ENCODE assay signal across 22 cellular contexts in genomic region chr9:87491488-87491887, GRCh38. TPM values are rescaled to one million over a fixed set of nuclear protein-coding genes. Genes with fewer than 3 reads are reported as not detected.
DNase-seq lines count a peak whose midpoint lies in the region; ATAC-seq, FAIRE-seq and TF ChIP-seq lines count a peak whose summit lies in the region.
"Had no signal": no experiment of that assay in that cellular context is flagged by ENCODE, and none has a peak within 500 bp of the region (broad histone marks: within the 10 kb centered on the region; RNA-seq: fewer than 3 reads in every experiment).

No MANE protein-coding gene starts in this region.

- peaks cover 49% of the 10 kb centered on the region for H3K27me3 Mint-ChIP-seq in stimulated activated naive CD8-positive, alpha-beta T cell treated with anti-CD3 and anti-CD28 coated beads, Interleukin-15, amount 100 ng/mL, for 72 hours

- H3K4me3 Mint-ChIP-seq in stimulated activated naive CD8-positive, alpha-beta T cell treated with anti-CD3 and anti-CD28 coated beads, Interleukin-15, amount 100 ng/mL, for 72 hours = no peak overlapping the region
- H3K4me3 Mint-ChIP-seq: CD4-positive, alpha-beta memory T cell; GM23338; HFFc6 had no signal

- H3K9me2 ChIP-seq in PC-9 (ENCODE audit: insufficient read depth) = no peaks in the 10 kb centered on the region

- H3K79me2 ChIP-seq in PC-9 (ENCODE audit: low read depth) = no peaks in the 10 kb centered on the region
- H3K79me2 ChIP-seq in endothelial cell of umbilical vein (ENCODE audit: control insufficient read depth, insufficient read depth, low read length) = no peaks in the 10 kb centered on the region

- dilution Hi-C loops in endothelial cell of umbilical vein (cut with MboI; ENCODE audit: extremely low pct_ligation_motif_present, low sequenced_read_pairs) = no loop called here

- H2AFZ ChIP-seq in PC-9 = peak overlapping the region; percentile 59; the same call in 1 of the 2 replicates
- peak overlapping the region; percentile 13 for H2AFZ ChIP-seq in endothelial cell of umbilical vein (ENCODE audit: low read depth, low read length)
- H2AFZ ChIP-seq: GM23338 had no signal

- TF ChIP-seq CTCF in A673 (conservative IDR thresholded peaks at IDR 0.05; ENCODE audit: low read depth, low read length) (no peak), PC-9 (conservative IDR thresholded peaks at IDR 0.05) (no peak), endothelial cell of umbilical vein (IDR thresholded peaks at IDR 0.05; ENCODE audit: extremely low read depth in 1 of 2, insufficient read depth in 1 of 2, low read depth in 1 of 2, low read length in 2 of 2) (no peak)

- H3K9me3 ChIP-seq in A673 (ENCODE audit: low read depth, low read length, poor library complexity, severe bottlenecking) = no peaks in the 10 kb centered on the region
- no peaks in the 10 kb centered on the region for H3K9me3 ChIP-seq in PC-9 (ENCODE audit: insufficient read depth, low read depth)
- no peaks in the 10 kb centered on the region for H3K9me3 ChIP-seq in endothelial cell of umbilical vein (replicated peaks; ENCODE audit: control insufficient read depth, insufficient read depth, low read length)
- H3K9me3 ChIP-seq: HAP-1 had no signal

- H3K36me3 ChIP-seq in A673 (ENCODE audit: insufficient read depth, low read length, poor library complexity, severe bottlenecking) (no peaks in the 10 kb centered on the region), PC-9 (ENCODE audit: low read depth) (no peaks in the 10 kb centered on the region), endothelial cell of umbilical vein (ENCODE audit: control insufficient read depth in 2 of 2, extremely low read depth in 1 of 2, insufficient read depth in 2 of 2, low read length in 2 of 2) (no peaks in the 10 kb centered on the region)
- H3K36me3 ChIP-seq: HAP-1 had no signal

- no peak for ATAC-seq in HG03097 (IDR thresholded peaks at IDR 0.05; ENCODE audit: low FRiP score, unreplicated experiment)
- ATAC-seq in stimulated activated naive CD8-positive, alpha-beta T cell treated with anti-CD3 and anti-CD28 coated beads, Interleukin-15, amount 100 ng/mL, for 72 hours = no peak
- ATAC-seq: GM12878, GM23338 had no signal

- no peaks in the 10 kb centered on the region for H3K4me1 Mint-ChIP-seq in stimulated activated naive CD8-positive, alpha-beta T cell treated with anti-CD3 and anti-CD28 coated beads, Interleukin-15, amount 100 ng/mL, for 72 hours
- H3K4me1 Mint-ChIP-seq: CD4-positive, alpha-beta memory T cell had no signal

- H3K27ac ChIP-seq in A673 (ENCODE audit: low read depth, low read length, poor library complexity, severe bottlenecking) = peak overlapping the region; percentile 91
- peak overlapping the region; percentile 21; the same call in 1 of the 2 replicates for H3K27ac ChIP-seq in PC-9
- no peak overlapping the region for H3K27ac ChIP-seq in endothelial cell of umbilical vein (ENCODE audit: insufficient read depth, low read depth, low read length)
- H3K27ac ChIP-seq: 22Rv1 had no signal

- H4K20me1 ChIP-seq in PC-9 (ENCODE audit: insufficient read depth) = no peaks in the 10 kb centered on the region
- H4K20me1 ChIP-seq in endothelial cell of umbilical vein (replicated peaks; ENCODE audit: control insufficient read depth, extremely low read depth, insufficient read depth, low read length) = no peaks in the 10 kb centered on the region

- intact Hi-C loops in A673 (cut with micrococcal nuclease; ENCODE audit: unreplicated experiment) = no loop called here
- intact Hi-C loops in PC-9 (cut with micrococcal nuclease; ENCODE audit: unreplicated experiment) = no loop called here
- intact Hi-C loops in endothelial cell of umbilical vein (cut with micrococcal nuclease) = loop anchor here (10.0 kb wide), 1 partner anchor 323 kb away; no protein-coding TSS in a partner anchor

- no peaks in the 10 kb centered on the region for H3K9me3 Mint-ChIP-seq in stimulated activated naive CD8-positive, alpha-beta T cell treated with anti-CD3 and anti-CD28 coated beads, Interleukin-15, amount 100 ng/mL, for 72 hours
- H3K9me3 Mint-ChIP-seq: GM23338 had no signal

- peaks cover 74% of the 10 kb centered on the region for H3K4me1 ChIP-seq in A673 (ENCODE audit: insufficient read depth, low read length, poor library complexity, severe bottlenecking)
- H3K4me1 ChIP-seq in PC-9 (replicated peaks; ENCODE audit: insufficient read depth) = peaks cover 41% of the 10 kb centered on the region
- H3K4me1 ChIP-seq in endothelial cell of umbilical vein (ENCODE audit: control insufficient read depth, extremely low read depth, insufficient read depth, low read length) = peaks cover 14% of the 10 kb centered on the region
- H3K4me1 ChIP-seq: HAP-1 had no signal

- no peak overlapping the region for H3K4me3 ChIP-seq in A673 (ENCODE audit: low read depth, low read length, poor library complexity, severe bottlenecking)
- H3K4me3 ChIP-seq in PC-9 = no peak overlapping the region
- H3K4me3 ChIP-seq in endothelial cell of umbilical vein (replicated peaks in 1 of 3; ENCODE audit: insufficient read depth in 1 of 3, low read depth in 1 of 3, low read length in 3 of 3) = no peak overlapping the region
- H3K4me3 ChIP-seq: GM12878, GM23338, HAP-1 had no signal

- no peak overlapping the region for H3K27ac Mint-ChIP-seq in stimulated activated naive CD8-positive, alpha-beta T cell treated with anti-CD3 and anti-CD28 coated beads, Interleukin-15, amount 100 ng/mL, for 72 hours
- H3K27ac Mint-ChIP-seq: CD4-positive, alpha-beta memory T cell; GM23338; HFFc6 had no signal

- in situ Hi-C loops in ACHN (cut with HindIII; ENCODE audit: low pct_ligation_motif_present, low pct_unique_long_range_greater_than_20kb, low sequenced_read_pairs) = no loop called here

- no peak overlapping the region for H3K9ac ChIP-seq in endothelial cell of umbilical vein (replicated peaks; ENCODE audit: extremely low read depth, insufficient read depth, low read length)

- H3F3A ChIP-seq in PC-9 (ENCODE audit: insufficient read depth, low read depth) = peaks cover 8% of the 10 kb centered on the region; the same call in 1 of the 2 replicates

- no peaks in the 10 kb centered on the region for H3K27me3 ChIP-seq in A673 (replicated peaks; ENCODE audit: insufficient read depth, low read depth, low read length, poor library complexity)
- H3K27me3 ChIP-seq in PC-9 (ENCODE audit: insufficient read depth, low read depth) = no peaks in the 10 kb centered on the region
- H3K27me3 ChIP-seq in endothelial cell of umbilical vein (ENCODE audit: control insufficient read depth in 2 of 2, insufficient read depth in 2 of 2, low read length in 2 of 2) = no peaks in the 10 kb centered on the region

- FAIRE-seq in endothelial cell of umbilical vein (lab: Jason Lieb, UNC) = peak; percentile 68
- FAIRE-seq: A204.1, GM12878, H54 had no signal

- BruUV-seq in A673 (replicated peaks; lab: Mats Ljungman, UMichigan) (no TSS peak), PC-9 (replicated peaks; lab: Mats Ljungman, UMichigan) (no TSS peak), endothelial cell of umbilical vein (replicated peaks; lab: Mats Ljungman, UMichigan) (no TSS peak)

- POLR2A ChIA-PET in A673 (lab: Charles Lee; ENCODE audit: low non-redundant PET) (interaction anchor here (0.6 kb wide), 1 partner anchor 10 kb away, joined by 3 read pairs; no protein-coding TSS in a partner anchor), PC-9 (lab: Charles Lee; ENCODE audit: unreplicated experiment) (no interaction called here), endothelial cell of umbilical vein (lab: Charles Lee) (no interaction called here)

- H3K4me2 ChIP-seq in PC-9 (peak overlapping the region; percentile 52), endothelial cell of umbilical vein (ENCODE audit: insufficient read depth, low read length) (peak overlapping the region; percentile 38)
- H3K4me2 ChIP-seq: GM23338 had no signal

- no peak for TF ChIP-seq POLR2A in endothelial cell of umbilical vein (IDR thresholded peaks at IDR 0.05; ENCODE audit: low read depth, low read length)

- CTCF ChIA-PET in A673 (lab: Charles Lee) = interaction anchor here (1.0 kb wide), 1 partner anchor 9 kb away, joined by 6 read pairs; no protein-coding TSS in a partner anchor
- CTCF ChIA-PET in PC-9 (lab: Charles Lee) = no interaction called here
- CTCF ChIA-PET in endothelial cell of umbilical vein (lab: Charles Lee) = interaction anchor here (0.9 kb wide), 1 partner anchor 9 kb away, joined by 3 read pairs; no protein-coding TSS in a partner anchor

- H3K9me1 ChIP-seq in endothelial cell of umbilical vein (replicated peaks; ENCODE audit: control insufficient read depth, extremely low read depth, insufficient read depth, low read length) = no peaks in the 10 kb centered on the region

- DNase-seq in DMS 273 (lab: John Stamatoyannopoulos, UW; ENCODE audit: unreplicated experiment) = peak; percentile 12
- no peak for DNase-seq in DMS 273 treated with DMSO at 0.1 percent for 48 hours (lab: John Stamatoyannopoulos, UW)
- peak; percentile 96 for DNase-seq in A673 (ENCODE audit: low spot score)
- DNase-seq in PC-9 = no peak
- peak; percentile 36 for DNase-seq in endothelial cell of umbilical vein (ENCODE audit: low read depth, low spot score)
- DNase-seq in ACHN = no peak
- DNase-seq in stimulated activated naive CD8-positive, alpha-beta T cell treated with anti-CD3 and anti-CD28 coated beads, Interleukin-15, amount 100 ng/mL, for 72 hours = no peak
- DNase-seq: C1 segment of cervical spinal cord; Calu3; CD4-positive, alpha-beta memory T cell; COR-L47; DMS79; EL; GDM1; HFFc6 had no signal

TF ChIP-seq in endothelial cell of umbilical vein, 7 proteins besides CTCF, POLR2A, EP300 and RAD21 (continues in another document):
- TF ChIP-seq MYC (IDR thresholded peaks at IDR 0.05; ENCODE audit: low read depth, low read length) (no peak), FOS (IDR thresholded peaks at IDR 0.05; ENCODE audit: borderline replicate concordance, insufficient read depth, low read length) (peak; percentile 66), POLR2AphosphoS5 (IDR thresholded peaks at IDR 0.05; ENCODE audit: insufficient read depth, low read depth, low read length) (no peak), EZH2 (IDR thresholded peaks at IDR 0.05; ENCODE audit: borderline replicate concordance, low read depth, low read length, severe bottlenecking) (no peak), MAX (IDR thresholded peaks at IDR 0.05; ENCODE audit: insufficient read depth, insufficient read length) (no peak)

RNA-seq across cellular contexts. Expression of gene DAPK1, which starts 6.2 kb away (rescaled TPM):
- total RNA-seq in A673 (2021) (380 and 386 TPM in 2 replicates), PC-9 (2021) (100 and 158 TPM in 2 replicates), endothelial cell of umbilical vein (93.4 and 119 TPM in 2 replicates)
- 56.7 and 58.9 TPM in 2 replicates for polyA plus RNA-seq in endothelial cell of umbilical vein
- polyA plus RNA-seq in endothelial cell of umbilical vein (2011; cell fraction: cytosol; rRNA removed) = 49.4 and 50.2 TPM in 2 replicates
- 207 and 208 TPM in 2 replicates for polyA plus RNA-seq in endothelial cell of umbilical vein (2011; cell fraction: nucleus; rRNA removed)
- polyA plus RNA-seq in endothelial cell of umbilical vein (2012) = 43.2 and 48.0 TPM in 2 replicates
- polyA minus RNA-seq in endothelial cell of umbilical vein = 214 and 217 TPM in 2 replicates
- polyA minus RNA-seq in endothelial cell of umbilical vein (2011; cell fraction: cytosol; rRNA and poly(A)+ RNA removed) = 3.2 TPM
- polyA minus RNA-seq in endothelial cell of umbilical vein (2011; cell fraction: nucleus; rRNA and poly(A)+ RNA removed) = 218 and 257 TPM in 2 replicates
- polyA plus RNA-seq: CD4-positive, alpha-beta memory T cell had no signal

Comparison
In these comparisons a context has a peak if more than half of its experiments do, and no peak if none do; other contexts are left out.
1. DNase-seq: peak in DMS 273 (single experiment), A673 (single experiment) and endothelial cell of umbilical vein (single experiment); none in DMS 273 treated with DMSO at 0.1 percent for 48 hours (single experiment), PC-9 (0 of 2), ACHN (single experiment) and stimulated activated naive CD8-positive, alpha-beta T cell treated with anti-CD3 and anti-CD28 coated beads, Interleukin-15, amount 100 ng/mL, for 72 hours (0 of 2).